In the genomic region with DNA sequence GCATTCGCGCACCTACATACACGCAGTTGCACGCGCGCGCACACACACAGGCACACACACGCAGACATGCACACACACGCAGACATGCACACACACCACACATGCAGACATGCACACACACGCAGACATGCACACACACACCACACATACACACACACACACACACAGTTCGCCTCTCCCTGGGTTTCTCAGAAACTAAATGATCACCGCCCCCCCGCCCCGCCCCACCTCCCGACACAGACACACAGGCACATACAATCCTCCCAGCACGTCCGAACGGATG, we compare ENCODE assay signal across 1 cellular context.
TF ChIP-seq lines count a peak whose summit lies in the region.

No MANE protein-coding gene starts in this region.

TF ChIP-seq in H1, 55 proteins besides CTCF, POLR2A, EP300 and RAD21:
- no peak for TF ChIP-seq CHD1 (IDR thresholded peaks at IDR 0.05; ENCODE audit: low read depth, low read length)
- TF ChIP-seq POU5F1 (IDR thresholded peaks at IDR 0.05; ENCODE audit: low read depth, low read length): no peak
- no peak for TF ChIP-seq PHF8 (conservative IDR thresholded peaks at IDR 0.05; ENCODE audit: low read depth, low read length)
- no peak for TF ChIP-seq TEAD4 (IDR thresholded peaks at IDR 0.05; ENCODE audit: low read depth, low read length)
- TF ChIP-seq, protein P1, sequence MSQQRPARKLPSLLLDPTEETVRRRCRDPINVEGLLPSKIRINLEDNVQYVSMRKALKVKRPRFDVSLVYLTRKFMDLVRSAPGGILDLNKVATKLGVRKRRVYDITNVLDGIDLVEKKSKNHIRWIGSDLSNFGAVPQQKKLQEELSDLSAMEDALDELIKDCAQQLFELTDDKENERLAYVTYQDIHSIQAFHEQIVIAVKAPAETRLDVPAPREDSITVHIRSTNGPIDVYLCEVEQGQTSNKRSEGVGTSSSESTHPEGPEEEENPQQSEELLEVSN (IDR thresholded peaks at IDR 0.05): no peak
- no peak for TF ChIP-seq TCF12 (IDR thresholded peaks at IDR 0.05; ENCODE audit: low read depth, low read length)
- no peak for TF ChIP-seq KDM1A (IDR thresholded peaks at IDR 0.05; ENCODE audit: borderline replicate concordance, low read length)
- no peak for TF ChIP-seq CREB1 (IDR thresholded peaks at IDR 0.05)
- TF ChIP-seq EZH2 (IDR thresholded peaks at IDR 0.05; ENCODE audit: low read depth, low read length, severe bottlenecking): no peak
- no peak for TF ChIP-seq SIRT6 (IDR thresholded peaks at IDR 0.05; ENCODE audit: low read length)
- no peak for TF ChIP-seq SP2 (IDR thresholded peaks at IDR 0.05; ENCODE audit: low read length)
- no peak for TF ChIP-seq RNF2 (IDR thresholded peaks at IDR 0.05; ENCODE audit: borderline replicate concordance, low read depth, low read length, missing control alignments, poor library complexity, severe bottlenecking)
- no peak for TF ChIP-seq TAF1 (IDR thresholded peaks at IDR 0.05; ENCODE audit: low read depth, low read length)
- no peak for TF ChIP-seq NANOG (IDR thresholded peaks at IDR 0.05; ENCODE audit: insufficient read depth, low read depth, low read length, poor library complexity, severe bottlenecking)
- TF ChIP-seq SP4 (IDR thresholded peaks at IDR 0.05; ENCODE audit: low read length): no peak
- no peak for TF ChIP-seq EGR1 (IDR thresholded peaks at IDR 0.05; ENCODE audit: borderline replicate concordance, low read depth, low read length)
